In the genomic region with DNA sequence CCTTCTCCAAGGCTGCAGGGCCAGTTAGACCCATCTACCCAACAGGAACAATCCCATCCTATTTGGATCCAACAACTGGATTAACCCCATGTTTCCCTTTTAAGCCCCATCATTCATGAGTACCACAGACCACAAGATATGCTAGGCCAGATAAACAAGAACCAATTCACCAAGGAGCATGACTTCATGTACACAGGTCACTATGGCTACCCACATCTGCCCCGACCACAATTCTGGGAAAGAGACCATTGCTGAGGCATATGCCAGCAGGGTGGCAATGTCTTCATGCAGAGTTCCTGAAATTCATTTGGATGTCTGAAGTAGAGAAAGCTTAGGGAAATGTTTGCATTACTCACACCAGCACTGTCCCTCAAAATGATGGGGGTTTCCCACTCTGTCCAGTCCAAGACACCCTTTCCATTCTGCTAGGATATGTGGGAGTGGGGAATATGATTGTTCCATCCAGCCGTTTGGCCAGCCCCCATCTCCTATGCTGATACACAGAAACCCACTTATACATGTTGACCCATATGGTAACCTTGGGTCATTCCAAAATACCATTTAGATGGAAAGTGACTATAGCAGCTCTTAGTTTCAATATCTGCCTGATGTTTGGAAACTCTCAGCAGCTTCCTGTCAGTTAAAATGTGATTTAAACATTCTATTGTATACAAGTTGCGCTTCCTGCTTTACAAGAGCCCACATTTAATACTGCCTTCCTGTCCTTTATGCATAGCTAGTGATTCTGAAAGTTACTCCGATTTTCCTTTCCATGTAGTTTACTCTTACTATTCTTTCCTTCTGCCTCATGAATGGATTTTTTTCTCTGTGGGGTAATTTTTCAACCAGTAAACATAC, we compare ENCODE assay signal across 12 cellular contexts.
DNase-seq lines count a peak whose midpoint lies in the region; ATAC-seq lines count a peak whose summit lies in the region.
"Had no signal": no experiment of that assay in that cellular context is flagged by ENCODE, and none has a peak within 500 bp of the region (broad histone marks: within the 10 kb centered on the region; RNA-seq: fewer than 3 reads in every experiment).

No MANE protein-coding gene starts in this region.

- peaks cover 6% of the 10 kb centered on the region for H3K9me3 Mint-ChIP-seq in activated naive CD8-positive, alpha-beta T cell (ENCODE audit: low read depth)
- H3K9me3 Mint-ChIP-seq in natural killer cell treated with Interleukin-12 subunit alpha and Interleukin-12 subunit beta and Interleukin-15 and Interleukin-18, amount 100 ng/mL, for 72 hours = no peaks in the 10 kb centered on the region

- peaks cover 7% of the 10 kb centered on the region for H3K36me3 Mint-ChIP-seq in activated naive CD8-positive, alpha-beta T cell
- H3K36me3 Mint-ChIP-seq in natural killer cell treated with Interleukin-12 subunit alpha and Interleukin-12 subunit beta and Interleukin-15 and Interleukin-18, amount 100 ng/mL, for 72 hours = peaks cover 8% of the 10 kb centered on the region

- H3K4me1 Mint-ChIP-seq in activated naive CD8-positive, alpha-beta T cell (ENCODE audit: low read depth) = peaks cover 17% of the 10 kb centered on the region
- H3K4me1 Mint-ChIP-seq in natural killer cell treated with Interleukin-12 subunit alpha and Interleukin-12 subunit beta and Interleukin-15 and Interleukin-18, amount 100 ng/mL, for 72 hours (ENCODE audit: low read depth in 2 of 2) = peaks cover 18 to 24% of the 10 kb centered on the region in 2 donors

- no peak overlapping the region for H3K4me3 Mint-ChIP-seq in activated naive CD8-positive, alpha-beta T cell
- peak overlapping the region; percentile 9 for H3K4me3 Mint-ChIP-seq in natural killer cell treated with Interleukin-12 subunit alpha and Interleukin-12 subunit beta and Interleukin-15 and Interleukin-18, amount 100 ng/mL, for 72 hours

- no peaks in the 10 kb centered on the region for H3K27me3 Mint-ChIP-seq in activated naive CD8-positive, alpha-beta T cell
- H3K27me3 Mint-ChIP-seq in natural killer cell treated with Interleukin-12 subunit alpha and Interleukin-12 subunit beta and Interleukin-15 and Interleukin-18, amount 100 ng/mL, for 72 hours = peaks cover 0 to 3% of the 10 kb centered on the region in 2 donors

- peak; percentile 70 for ATAC-seq in GM18858 (IDR thresholded peaks at IDR 0.05; ENCODE audit: unreplicated experiment)
- ATAC-seq in natural killer cell treated with Interleukin-12 subunit alpha and Interleukin-12 subunit beta and Interleukin-15 and Interleukin-18, amount 100 ng/mL, for 72 hours = peak; percentile 24 to 60

- peak; percentile 58 for DNase-seq in LHCN-M2 (ENCODE audit: low read depth)
- no peak for DNase-seq in natural killer cell treated with Interleukin-12 subunit alpha and Interleukin-12 subunit beta and Interleukin-15 and Interleukin-18, amount 100 ng/mL, for 72 hours (ENCODE audit: low spot score)
- DNase-seq in putamen (ENCODE audit: low spot score) = no peak
- DNase-seq in NCI-H69 (lab: John Stamatoyannopoulos, UW) = no peak
- no peak for DNase-seq in NCI-H1417 (lab: John Stamatoyannopoulos, UW)
- DNase-seq: activated CD4-positive, alpha-beta T cell treated with anti-CD3 and anti-CD28 coated beads for 4 hours; amygdala; NCI-H526 treated with DMSO at 0.1 percent for 48 hours; ovary; stimulated activated CD4-positive, alpha-beta T cell treated with anti-CD3 and anti-CD28 coated beads, Interleukin-2, amount 100 ng/mL, for 48 hours had no signal

- peak overlapping the region; percentile 50 for H3K27ac Mint-ChIP-seq in activated naive CD8-positive, alpha-beta T cell
- peak overlapping the region; percentile 52 to 72 for H3K27ac Mint-ChIP-seq in natural killer cell treated with Interleukin-12 subunit alpha and Interleukin-12 subunit beta and Interleukin-15 and Interleukin-18, amount 100 ng/mL, for 72 hours
